7 cellular contexts compared by ENCODE assay signal in the genomic region with DNA sequence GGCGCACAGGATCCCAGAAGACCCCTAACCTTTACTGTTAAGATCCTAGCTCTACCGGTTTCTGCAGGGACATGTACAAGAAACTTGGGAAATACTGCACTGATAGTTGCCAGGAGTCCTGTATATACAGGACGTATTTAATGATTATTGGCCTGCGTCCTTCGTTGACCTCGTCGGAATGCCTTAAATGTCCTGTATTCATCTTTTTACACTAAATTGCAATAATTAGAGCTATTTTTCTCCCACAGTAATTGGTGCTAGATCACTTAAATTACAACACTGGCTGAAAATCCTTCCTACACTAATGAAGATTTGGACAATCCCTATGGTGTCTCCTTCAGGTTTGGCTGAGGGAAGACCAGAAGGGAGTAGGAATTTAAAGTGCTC. TPM values are rescaled to one million over a fixed set of nuclear protein-coding genes. Genes with fewer than 3 reads are reported as not detected.
A peak's percentile ranks its signal among the peaks of the same experiment; 100 is the strongest.
DNase-seq lines count a peak whose midpoint lies in the region; ATAC-seq lines count a peak whose summit lies in the region.

No MANE protein-coding gene starts in this region.

- H3K4me3 ChIP-seq in iPS-18a (ENCODE audit: low read length), result peak overlapping the region; percentile 73

- H3K4me1 ChIP-seq in iPS-18a (ENCODE audit: control insufficient read depth, low read depth, low read length), result peaks cover 7% of the 10 kb centered on the region

- no peaks in the 10 kb centered on the region for H3K9me3 Mint-ChIP-seq in activated T-helper 2 cell treated with anti-CD3 and anti-CD28 coated beads, Interferon-gamma antibody, Interleukin-2, Interleukin-4, amounts not matched to agents 10 μg/mL and 5 μg/mL and 100 μg/mL, durations not matched to agents 14 hours and 24 hours and 36 hours
- H3K9me3 Mint-ChIP-seq in stimulated activated naive B cell treated with anti-CD40 and anti-IgM and Interleukin-4, amounts not matched to agents 10 μg/mL and 1 μg/mL and 100 μg/mL, for 72 hours, result no peaks in the 10 kb centered on the region

- peak; percentile 5 for ATAC-seq in HG03354 (IDR thresholded peaks at IDR 0.05; ENCODE audit: poor library complexity, severe bottlenecking, unreplicated experiment)
- no peak for ATAC-seq in stimulated activated naive B cell treated with anti-CD40 and anti-IgM and Interleukin-4, amounts not matched to agents 10 μg/mL and 1 μg/mL and 100 μg/mL, for 72 hours (replicated peaks)

- H3K4me3 Mint-ChIP-seq in activated T-helper 2 cell treated with anti-CD3 and anti-CD28 coated beads, Interferon-gamma antibody, Interleukin-2, Interleukin-4, amounts not matched to agents 10 μg/mL and 5 μg/mL and 100 μg/mL, durations not matched to agents 14 hours and 24 hours and 36 hours (ENCODE audit: low read depth), result peak overlapping the region; percentile 89
- H3K4me3 Mint-ChIP-seq in stimulated activated naive B cell treated with anti-CD40 and anti-IgM and Interleukin-4, amounts not matched to agents 10 μg/mL and 1 μg/mL and 100 μg/mL, for 72 hours, result peak overlapping the region; percentile 99 to 100

- peaks cover 33% of the 10 kb centered on the region for H3K4me1 Mint-ChIP-seq in activated T-helper 2 cell treated with anti-CD3 and anti-CD28 coated beads, Interferon-gamma antibody, Interleukin-2, Interleukin-4, amounts not matched to agents 10 μg/mL and 5 μg/mL and 100 μg/mL, durations not matched to agents 14 hours and 24 hours and 36 hours (ENCODE audit: low read depth)
- peaks cover 13 to 24% of the 10 kb centered on the region in 2 donors for H3K4me1 Mint-ChIP-seq in stimulated activated naive B cell treated with anti-CD40 and anti-IgM and Interleukin-4, amounts not matched to agents 10 μg/mL and 1 μg/mL and 100 μg/mL, for 72 hours

- no peaks in the 10 kb centered on the region for H3K36me3 Mint-ChIP-seq in activated T-helper 2 cell treated with anti-CD3 and anti-CD28 coated beads, Interferon-gamma antibody, Interleukin-2, Interleukin-4, amounts not matched to agents 10 μg/mL and 5 μg/mL and 100 μg/mL, durations not matched to agents 14 hours and 24 hours and 36 hours (ENCODE audit: low read depth)
- peaks cover 0 to 3% of the 10 kb centered on the region in 2 donors for H3K36me3 Mint-ChIP-seq in stimulated activated naive B cell treated with anti-CD40 and anti-IgM and Interleukin-4, amounts not matched to agents 10 μg/mL and 1 μg/mL and 100 μg/mL, for 72 hours

- no peaks in the 10 kb centered on the region for H3K36me3 ChIP-seq in iPS-18a (ENCODE audit: control insufficient read depth, low read depth, low read length)

- peaks cover 20% of the 10 kb centered on the region for H3K27me3 Mint-ChIP-seq in activated T-helper 2 cell treated with anti-CD3 and anti-CD28 coated beads, Interferon-gamma antibody, Interleukin-2, Interleukin-4, amounts not matched to agents 10 μg/mL and 5 μg/mL and 100 μg/mL, durations not matched to agents 14 hours and 24 hours and 36 hours (ENCODE audit: low read depth)
- H3K27me3 Mint-ChIP-seq in stimulated activated naive B cell treated with anti-CD40 and anti-IgM and Interleukin-4, amounts not matched to agents 10 μg/mL and 1 μg/mL and 100 μg/mL, for 72 hours, result no peaks in the 10 kb centered on the region

- H3K27me3 ChIP-seq in iPS-18a (ENCODE audit: control insufficient read depth, insufficient read depth, low read length), result peaks cover 16% of the 10 kb centered on the region

- no peak overlapping the region for H3K9ac ChIP-seq in iPS-18a (ENCODE audit: low read length)

- intact Hi-C loops in activated T-helper 2 cell treated with anti-CD3 and anti-CD28 coated beads, Interferon-gamma antibody, Interleukin-2, Interleukin-4, amounts not matched to agents 10 μg/mL and 5 μg/mL and 100 μg/mL, durations not matched to agents 14 hours and 24 hours and 36 hours (cut with micrococcal nuclease), result loop anchor here (1.0 to 5.0 kb wide), 4 partner anchors 12 to 359 kb away; partner anchors contain the start of genes ADISSP and ATRN

- H3K27ac ChIP-seq in iPS-18a (ENCODE audit: low read length), result no peak overlapping the region

- peak overlapping the region; percentile 83 for H3K27ac Mint-ChIP-seq in activated T-helper 2 cell treated with anti-CD3 and anti-CD28 coated beads, Interferon-gamma antibody, Interleukin-2, Interleukin-4, amounts not matched to agents 10 μg/mL and 5 μg/mL and 100 μg/mL, durations not matched to agents 14 hours and 24 hours and 36 hours
- H3K27ac Mint-ChIP-seq in stimulated activated naive B cell treated with anti-CD40 and anti-IgM and Interleukin-4, amounts not matched to agents 10 μg/mL and 1 μg/mL and 100 μg/mL, for 72 hours, result peak overlapping the region; percentile 95

- no peak for DNase-seq in activated T-helper 2 cell treated with anti-CD3 and anti-CD28 coated beads, Interferon-gamma antibody, Interleukin-2, Interleukin-4, amounts not matched to agents 10 μg/mL and 5 μg/mL and 100 μg/mL, durations not matched to agents 14 hours and 24 hours and 36 hours (ENCODE audit: low spot score)
- DNase-seq in stimulated activated naive B cell treated with anti-CD40 and anti-IgM and Interleukin-4, amounts not matched to agents 10 μg/mL and 1 μg/mL and 100 μg/mL, for 72 hours, result no peak
- no peak for DNase-seq in effector CD4-positive, alpha-beta T cell
- DNase-seq in NOMO-1 treated with DMSO at 0.1 percent for 48 hours (lab: John Stamatoyannopoulos, UW; ENCODE audit: unreplicated experiment) (no peak), NCI-H1436 treated with DMSO at 0.1 percent for 48 hours (lab: John Stamatoyannopoulos, UW) (no peak)

- no peaks in the 10 kb centered on the region for H3K9me3 ChIP-seq in iPS-18a (ENCODE audit: control insufficient read depth, low read depth, low read length)

RNA-seq across cellular contexts. Expression of gene DNAAF9, which starts 0.8 kb away (rescaled TPM):
- total RNA-seq in activated T-helper 2 cell treated with anti-CD3 and anti-CD28 coated beads, Interferon-gamma antibody, Interleukin-2, Interleukin-4, amounts not matched to agents 10 μg/mL and 5 μg/mL and 100 μg/mL, durations not matched to agents 14 hours and 24 hours and 36 hours, result 2.0 and 2.3 TPM in 2 replicates
